In genomic region chr7:112176693-112177415, GRCh38 we compare ENCODE assay signal across 26 cellular contexts.
"Had no signal": no experiment of that assay in that cellular context is flagged by ENCODE, and none has a peak within 500 bp of the region (broad histone marks: within the 10 kb centered on the region; RNA-seq: fewer than 3 reads in every experiment).

No MANE protein-coding gene starts in this region.

- H3K27ac ChIP-seq: epithelial cell of prostate, esophagus squamous epithelium, heart right ventricle, lower lobe of right lung, pancreas, prostate gland, thyroid gland, upper lobe of left lung, vagina had no signal

- DNase-seq: activated CD4-positive, alpha-beta T cell treated with anti-CD3 and anti-CD28 coated beads for 36 hours; activated naive CD4-positive, alpha-beta T cell; activated T-cell treated with anti-CD3 and anti-CD28 coated beads for 4 hours; activated T-cell treated with anti-CD3 and anti-CD28 coated beads, Interleukin-2, amount 50 U/mL, for 72 hours; anterior cingulate cortex; effector CD4-positive, alpha-beta T cell; esophagus squamous epithelium; foreskin melanocyte; heart right ventricle; kidney glomerular epithelial cell; lower lobe of right lung; mesenchymal stem cell; naive thymus-derived CD8-positive, alpha-beta T cell; nucleus accumbens; pancreas; stimulated activated CD4-positive, alpha-beta T cell treated with anti-CD3 and anti-CD28 coated beads, Interleukin-1b, Interleukin-23, amount 100 ng/mL, for 48 hours; stimulated activated CD4-positive, alpha-beta T cell treated with anti-CD3 and anti-CD28 coated beads, Interleukin-4, amount 100 ng/mL, for 4 hours; stimulated activated CD8-positive, alpha-beta memory T cell treated with anti-CD3 and anti-CD28 coated beads, Interleukin-4, amount 100 ng/mL, for 48 hours; stimulated activated naive CD8-positive, alpha-beta T cell treated with anti-CD3 and anti-CD28 coated beads, Interleukin-15, amount 100 ng/mL, for 72 hours; substantia nigra; T1000; thyroid gland; upper lobe of left lung had no signal
